ENCODE assay signal across 24 cellular contexts in genomic region chr2:221608442-221608841, GRCh38. TPM values are rescaled to one million over a fixed set of nuclear protein-coding genes. Genes with fewer than 3 reads are reported as not detected.
DNase-seq lines count a peak whose midpoint lies in the region; ATAC-seq and TF ChIP-seq lines count a peak whose summit lies in the region.
"Had no signal": no experiment of that assay in that cellular context is flagged by ENCODE, and none has a peak within 500 bp of the region (broad histone marks: within the 10 kb centered on the region; RNA-seq: fewer than 3 reads in every experiment).

No MANE protein-coding gene starts in this region.

- no peaks in the 10 kb centered on the region for H4K20me1 ChIP-seq in IMR-90 (ENCODE audit: insufficient read depth, low read length)
- H4K20me1 ChIP-seq in PC-9 (ENCODE audit: insufficient read depth): no peaks in the 10 kb centered on the region
- H4K20me1 ChIP-seq: BLaER1 had no signal

- in situ Hi-C loops in IMR-90 (cut with MboI; ENCODE audit: low sequenced_read_pairs): no loop called here

- no peak overlapping the region for H4K91ac ChIP-seq in IMR-90 (ENCODE audit: insufficient read depth, low read depth, low read length)

- TF ChIP-seq POLR2A in IMR-90 (IDR thresholded peaks at IDR 0.05; ENCODE audit: low read depth, low read length): no peak

- H3K27ac ChIP-seq in IMR-90 (ENCODE audit: insufficient read depth, low read length) (no peak overlapping the region), PC-9 (no peak overlapping the region), foreskin keratinocyte (no peak overlapping the region)
- H3K27ac ChIP-seq: BLaER1 had no signal

- H3K14ac ChIP-seq in IMR-90 (replicated peaks; ENCODE audit: low read depth, low read length): no peak overlapping the region

- no peaks in the 10 kb centered on the region for H3F3A ChIP-seq in PC-9 (ENCODE audit: insufficient read depth, low read depth)

- H2BK20ac ChIP-seq in IMR-90 (ENCODE audit: low read depth, low read length): no peak overlapping the region

- no peak for TF ChIP-seq CTCF in IMR-90 (conservative IDR thresholded peaks at IDR 0.05; ENCODE audit: low read depth, low read length)
- no peak for TF ChIP-seq CTCF in PC-9 (conservative IDR thresholded peaks at IDR 0.05)
- no peak for TF ChIP-seq CTCF in foreskin keratinocyte (conservative IDR thresholded peaks at IDR 0.05)

- no peak overlapping the region for H2BK15ac ChIP-seq in IMR-90 (ENCODE audit: low read depth, low read length)

- CTCF ChIA-PET in IMR-90 (lab: Yijun Ruan, JAX) (interaction anchor here (0.6 to 1.2 kb wide), 2 partner anchors 9 to 218 kb away, joined by 3 to 7 read pairs; no protein-coding TSS in a partner anchor), PC-9 (lab: Charles Lee) (no interaction called here)

- no peak overlapping the region for H3K9ac ChIP-seq in IMR-90 (ENCODE audit: low read depth, low read length)
- H3K9ac ChIP-seq: BLaER1 had no signal

- no peak for TF ChIP-seq RAD21 in IMR-90 (IDR thresholded peaks at IDR 0.05; ENCODE audit: low read length)

- no peak overlapping the region for H3K4me3 ChIP-seq in IMR-90 (ENCODE audit: insufficient read depth, low read depth, low read length)
- no peak overlapping the region for H3K4me3 ChIP-seq in PC-9
- H3K4me3 ChIP-seq: BLaER1, GM12878 had no signal

- dilution Hi-C loops in IMR-90 (cut with HindIII; ENCODE audit: low sequenced_read_pairs, unreplicated experiment): no loop called here

- POLR2A ChIA-PET in IMR-90 (lab: Charles Lee; ENCODE audit: unreplicated experiment): no interaction called here
- POLR2A ChIA-PET in PC-9 (lab: Charles Lee; ENCODE audit: unreplicated experiment): interaction anchor here (0.5 kb wide), 1 partner anchor 389 kb away, joined by 6 read pairs; no protein-coding TSS in a partner anchor

- H3K9me1 ChIP-seq in IMR-90 (ENCODE audit: insufficient read depth, low read length): no peaks in the 10 kb centered on the region

- H2AK5ac ChIP-seq in IMR-90 (ENCODE audit: low read depth, low read length): no peak overlapping the region

- H3K27me3 ChIP-seq in IMR-90 (ENCODE audit: control insufficient read depth, insufficient read depth, low read length) (no peaks in the 10 kb centered on the region; the same call in none of the 2 replicates), PC-9 (ENCODE audit: insufficient read depth, low read depth) (no peaks in the 10 kb centered on the region), foreskin keratinocyte (peaks cover 4% of the 10 kb centered on the region)
- H3K27me3 ChIP-seq: BE2C, BLaER1 had no signal

- DNase-seq in IMR-90 (no peak), PC-9 (no peak), foreskin keratinocyte (peak; percentile 8 to 11)
- DNase-seq in activated CD4-positive, alpha-beta T cell treated with anti-CD3 and anti-CD28 coated beads, Interleukin-2, amount 50 U/mL, for 48 hours: no peak
- DNase-seq in activated CD8-positive, alpha-beta memory T cell treated with anti-CD3 and anti-CD28 coated beads, Interleukin-2, amount 50 U/mL, for 48 hours: no peak
- DNase-seq: 8988T; ACHN; BE2C; C1 segment of cervical spinal cord; CD4-positive, alpha-beta memory T cell; CD4-positive, CD25-positive, alpha-beta regulatory T cell; CD8-positive, alpha-beta memory T cell; COR-L47; DMS 273 treated with DMSO at 0.1 percent for 48 hours; DMS153; DMS53; DMS79; DND-41; EL; GDM1 had no signal

- BruUV-seq in IMR-90 (replicated peaks; lab: Mats Ljungman, UMichigan) (no TSS peak), PC-9 (replicated peaks; lab: Mats Ljungman, UMichigan) (no TSS peak)

- no CpG with 5 or more reads among the region's 3 CpGs for WGBS in IMR-90 (ENCODE audit: extremely low coverage in 2 of 2, insufficient read length in 1 of 2), 2 experiments

- H3K56ac ChIP-seq in IMR-90 (ENCODE audit: extremely low read depth, insufficient read depth, low read length): no peak overlapping the region

- intact Hi-C loops in IMR-90 (cut with micrococcal nuclease): no loop called here
- intact Hi-C loops in PC-9 (cut with micrococcal nuclease; ENCODE audit: unreplicated experiment): no loop called here

- H4K8ac ChIP-seq in IMR-90 (ENCODE audit: low read depth in 2 of 2, low read length in 2 of 2): no peak overlapping the region

- no peaks in the 10 kb centered on the region for H3K79me1 ChIP-seq in IMR-90 (ENCODE audit: low read depth in 1 of 2, low read length in 2 of 2)

- H3K9me3 ChIP-seq in IMR-90 (ENCODE audit: control insufficient read depth, insufficient read depth, low read length): no peaks in the 10 kb centered on the region
- no peaks in the 10 kb centered on the region for H3K9me3 ChIP-seq in PC-9 (ENCODE audit: insufficient read depth, low read depth)
- H3K9me3 ChIP-seq: BE2C, BLaER1 had no signal

- H4K5ac ChIP-seq in IMR-90 (ENCODE audit: low read depth, low read length): no peak overlapping the region

- H3K36me3 ChIP-seq in IMR-90 (ENCODE audit: control insufficient read depth, insufficient read depth, low read length): no peaks in the 10 kb centered on the region
- H3K36me3 ChIP-seq in PC-9 (ENCODE audit: low read depth): no peaks in the 10 kb centered on the region
- H3K36me3 ChIP-seq: BE2C, BLaER1 had no signal

- H3K23ac ChIP-seq in IMR-90 (ENCODE audit: low read depth, low read length): no peak overlapping the region

- H2BK5ac ChIP-seq in IMR-90 (ENCODE audit: low read depth, low read length, poor library complexity, severe bottlenecking): no peak overlapping the region

- no peaks in the 10 kb centered on the region for H3K4me1 ChIP-seq in IMR-90 (ENCODE audit: control insufficient read depth, insufficient read depth, low read length)
- no peaks in the 10 kb centered on the region for H3K4me1 ChIP-seq in PC-9 (replicated peaks; ENCODE audit: insufficient read depth)
- H3K4me1 ChIP-seq in foreskin keratinocyte: no peaks in the 10 kb centered on the region
- H3K4me1 ChIP-seq: BE2C, BLaER1 had no signal

- ATAC-seq in IMR-90 (ENCODE audit: low read depth) (no peak), foreskin keratinocyte (no peak), HG03571 (IDR thresholded peaks at IDR 0.05; ENCODE audit: unreplicated experiment) (no peak)
- ATAC-seq: GM12878 had no signal

- no peaks in the 10 kb centered on the region for H3K79me2 ChIP-seq in PC-9 (ENCODE audit: low read depth)

- no peak overlapping the region for H3K4me2 ChIP-seq in IMR-90 (ENCODE audit: low read depth, low read length)
- no peak overlapping the region for H3K4me2 ChIP-seq in PC-9
- H3K4me2 ChIP-seq: BLaER1 had no signal

- H3K18ac ChIP-seq in IMR-90 (ENCODE audit: low read depth, low read length): no peak overlapping the region

- H2BK120ac ChIP-seq in IMR-90 (ENCODE audit: low read depth, low read length): no peak overlapping the region

- H2AFZ ChIP-seq in IMR-90 (replicated peaks; ENCODE audit: low read length, poor library complexity): no peak overlapping the region
- 0 out of 2 replicates have a peak overlapping the region, but pooled peaks have one; percentile 4 for H2AFZ ChIP-seq in PC-9

- H3K9me2 ChIP-seq in PC-9 (ENCODE audit: insufficient read depth): peaks cover 3% of the 10 kb centered on the region

- H2AK9ac ChIP-seq in IMR-90 (replicated peaks; ENCODE audit: low read depth, low read length, poor library complexity): no peak overlapping the region

- H3K4ac ChIP-seq in IMR-90 (ENCODE audit: low read depth, low read length): no peak overlapping the region

TF ChIP-seq in IMR-90, 13 proteins besides CTCF, POLR2A, EP300 and RAD21:
- TF ChIP-seq BHLHE40 (IDR thresholded peaks at IDR 0.05; ENCODE audit: low read depth, low read length): no peak
- no peak for TF ChIP-seq MAFK (IDR thresholded peaks at IDR 0.05; ENCODE audit: low read depth, low read length)
- no peak for TF ChIP-seq MXI1 (IDR thresholded peaks at IDR 0.05; ENCODE audit: borderline replicate concordance, low read depth, low read length)
- TF ChIP-seq CEBPB (IDR thresholded peaks at IDR 0.05; ENCODE audit: low read depth, low read length): peak; percentile 57

RNA-seq across cellular contexts. Expression of gene EPHA4, which starts 36.3 kb away (rescaled TPM):
- total RNA-seq in IMR-90 (2012; rRNA removed) (111 and 132 TPM in 2 replicates), PC-9 (2021) (10.6 and 21.3 TPM in 2 replicates), foreskin keratinocyte (0.48 and 1.0 TPM in 2 replicates)
- polyA plus RNA-seq in IMR-90 (2012; rRNA removed) (30.7 and 36.9 TPM in 2 replicates), foreskin keratinocyte (0.27 and 0.36 TPM in 2 replicates)
- polyA plus RNA-seq in IMR-90 (2012; cell fraction: cytosol; rRNA removed): 17.3 and 20.6 TPM in 2 replicates
- polyA plus RNA-seq in IMR-90 (2012; cell fraction: nucleus; rRNA removed; ENCODE audit: low replicate concordance): 25.9 and 75.6 TPM in 2 replicates
- total RNA-seq: G401 had no signal

Comparison
In these comparisons a context has a peak if more than half of its experiments do, and no peak if none do; other contexts are left out.
1. DNase-seq: peak in foreskin keratinocyte (2 of 2); none in IMR-90 (single experiment), PC-9 (0 of 2), activated CD4-positive, alpha-beta T cell treated with anti-CD3 and anti-CD28 coated beads, Interleukin-2, amount 50 U/mL, for 48 hours (0 of 2) and activated CD8-positive, alpha-beta memory T cell treated with anti-CD3 and anti-CD28 coated beads, Interleukin-2, amount 50 U/mL, for 48 hours (single experiment).